ENCODE assay signal across 2 cellular contexts in the genomic region with DNA sequence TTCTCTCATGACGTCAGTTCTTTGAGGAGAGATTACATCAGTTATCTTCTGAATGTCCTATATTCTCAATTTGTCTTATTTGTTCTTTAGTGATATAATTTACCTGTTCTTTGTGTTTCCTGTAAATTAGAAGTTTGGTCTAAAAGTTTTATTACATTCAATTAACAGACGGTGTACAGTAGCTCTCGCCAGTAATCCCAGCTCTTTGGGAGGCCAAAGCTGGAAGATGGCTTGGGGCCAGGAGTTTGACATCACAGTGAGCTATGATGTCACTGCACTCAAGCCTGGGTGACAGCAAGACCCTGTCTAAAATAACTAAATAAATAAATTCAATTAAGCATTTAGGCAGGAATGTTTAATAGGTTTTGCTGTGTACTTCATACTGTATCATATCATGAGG.
TF ChIP-seq lines count a peak whose summit lies in the region.

No MANE protein-coding gene starts in this region.

TF ChIP-seq in GM23338, 12 proteins besides CTCF, POLR2A, EP300 and RAD21:
- TF ChIP-seq, protein P1, sequence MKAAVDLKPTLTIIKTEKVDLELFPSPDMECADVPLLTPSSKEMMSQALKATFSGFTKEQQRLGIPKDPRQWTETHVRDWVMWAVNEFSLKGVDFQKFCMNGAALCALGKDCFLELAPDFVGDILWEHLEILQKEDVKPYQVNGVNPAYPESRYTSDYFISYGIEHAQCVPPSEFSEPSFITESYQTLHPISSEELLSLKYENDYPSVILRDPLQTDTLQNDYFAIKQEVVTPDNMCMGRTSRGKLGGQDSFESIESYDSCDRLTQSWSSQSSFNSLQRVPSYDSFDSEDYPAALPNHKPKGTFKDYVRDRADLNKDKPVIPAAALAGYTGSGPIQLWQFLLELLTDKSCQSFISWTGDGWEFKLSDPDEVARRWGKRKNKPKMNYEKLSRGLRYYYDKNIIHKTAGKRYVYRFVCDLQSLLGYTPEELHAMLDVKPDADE (IDR thresholded peaks at IDR 0.05) = no peak
- TF ChIP-seq CREB1 (CRISPR knock-in tag; IDR thresholded peaks at IDR 0.05; ENCODE audit: low read depth) (no peak), STAT1 (IDR thresholded peaks at IDR 0.05; ENCODE audit: unreplicated experiment) (no peak), ZNF114 (CRISPR knock-in tag; IDR thresholded peaks at IDR 0.05) (no peak), EZH2phosphoT487 (IDR thresholded peaks at IDR 0.05; ENCODE audit: unreplicated experiment) (no peak), EZH2 (IDR thresholded peaks at IDR 0.05; ENCODE audit: low read depth, unreplicated experiment) (no peak)
- TF ChIP-seq, protein P2, sequence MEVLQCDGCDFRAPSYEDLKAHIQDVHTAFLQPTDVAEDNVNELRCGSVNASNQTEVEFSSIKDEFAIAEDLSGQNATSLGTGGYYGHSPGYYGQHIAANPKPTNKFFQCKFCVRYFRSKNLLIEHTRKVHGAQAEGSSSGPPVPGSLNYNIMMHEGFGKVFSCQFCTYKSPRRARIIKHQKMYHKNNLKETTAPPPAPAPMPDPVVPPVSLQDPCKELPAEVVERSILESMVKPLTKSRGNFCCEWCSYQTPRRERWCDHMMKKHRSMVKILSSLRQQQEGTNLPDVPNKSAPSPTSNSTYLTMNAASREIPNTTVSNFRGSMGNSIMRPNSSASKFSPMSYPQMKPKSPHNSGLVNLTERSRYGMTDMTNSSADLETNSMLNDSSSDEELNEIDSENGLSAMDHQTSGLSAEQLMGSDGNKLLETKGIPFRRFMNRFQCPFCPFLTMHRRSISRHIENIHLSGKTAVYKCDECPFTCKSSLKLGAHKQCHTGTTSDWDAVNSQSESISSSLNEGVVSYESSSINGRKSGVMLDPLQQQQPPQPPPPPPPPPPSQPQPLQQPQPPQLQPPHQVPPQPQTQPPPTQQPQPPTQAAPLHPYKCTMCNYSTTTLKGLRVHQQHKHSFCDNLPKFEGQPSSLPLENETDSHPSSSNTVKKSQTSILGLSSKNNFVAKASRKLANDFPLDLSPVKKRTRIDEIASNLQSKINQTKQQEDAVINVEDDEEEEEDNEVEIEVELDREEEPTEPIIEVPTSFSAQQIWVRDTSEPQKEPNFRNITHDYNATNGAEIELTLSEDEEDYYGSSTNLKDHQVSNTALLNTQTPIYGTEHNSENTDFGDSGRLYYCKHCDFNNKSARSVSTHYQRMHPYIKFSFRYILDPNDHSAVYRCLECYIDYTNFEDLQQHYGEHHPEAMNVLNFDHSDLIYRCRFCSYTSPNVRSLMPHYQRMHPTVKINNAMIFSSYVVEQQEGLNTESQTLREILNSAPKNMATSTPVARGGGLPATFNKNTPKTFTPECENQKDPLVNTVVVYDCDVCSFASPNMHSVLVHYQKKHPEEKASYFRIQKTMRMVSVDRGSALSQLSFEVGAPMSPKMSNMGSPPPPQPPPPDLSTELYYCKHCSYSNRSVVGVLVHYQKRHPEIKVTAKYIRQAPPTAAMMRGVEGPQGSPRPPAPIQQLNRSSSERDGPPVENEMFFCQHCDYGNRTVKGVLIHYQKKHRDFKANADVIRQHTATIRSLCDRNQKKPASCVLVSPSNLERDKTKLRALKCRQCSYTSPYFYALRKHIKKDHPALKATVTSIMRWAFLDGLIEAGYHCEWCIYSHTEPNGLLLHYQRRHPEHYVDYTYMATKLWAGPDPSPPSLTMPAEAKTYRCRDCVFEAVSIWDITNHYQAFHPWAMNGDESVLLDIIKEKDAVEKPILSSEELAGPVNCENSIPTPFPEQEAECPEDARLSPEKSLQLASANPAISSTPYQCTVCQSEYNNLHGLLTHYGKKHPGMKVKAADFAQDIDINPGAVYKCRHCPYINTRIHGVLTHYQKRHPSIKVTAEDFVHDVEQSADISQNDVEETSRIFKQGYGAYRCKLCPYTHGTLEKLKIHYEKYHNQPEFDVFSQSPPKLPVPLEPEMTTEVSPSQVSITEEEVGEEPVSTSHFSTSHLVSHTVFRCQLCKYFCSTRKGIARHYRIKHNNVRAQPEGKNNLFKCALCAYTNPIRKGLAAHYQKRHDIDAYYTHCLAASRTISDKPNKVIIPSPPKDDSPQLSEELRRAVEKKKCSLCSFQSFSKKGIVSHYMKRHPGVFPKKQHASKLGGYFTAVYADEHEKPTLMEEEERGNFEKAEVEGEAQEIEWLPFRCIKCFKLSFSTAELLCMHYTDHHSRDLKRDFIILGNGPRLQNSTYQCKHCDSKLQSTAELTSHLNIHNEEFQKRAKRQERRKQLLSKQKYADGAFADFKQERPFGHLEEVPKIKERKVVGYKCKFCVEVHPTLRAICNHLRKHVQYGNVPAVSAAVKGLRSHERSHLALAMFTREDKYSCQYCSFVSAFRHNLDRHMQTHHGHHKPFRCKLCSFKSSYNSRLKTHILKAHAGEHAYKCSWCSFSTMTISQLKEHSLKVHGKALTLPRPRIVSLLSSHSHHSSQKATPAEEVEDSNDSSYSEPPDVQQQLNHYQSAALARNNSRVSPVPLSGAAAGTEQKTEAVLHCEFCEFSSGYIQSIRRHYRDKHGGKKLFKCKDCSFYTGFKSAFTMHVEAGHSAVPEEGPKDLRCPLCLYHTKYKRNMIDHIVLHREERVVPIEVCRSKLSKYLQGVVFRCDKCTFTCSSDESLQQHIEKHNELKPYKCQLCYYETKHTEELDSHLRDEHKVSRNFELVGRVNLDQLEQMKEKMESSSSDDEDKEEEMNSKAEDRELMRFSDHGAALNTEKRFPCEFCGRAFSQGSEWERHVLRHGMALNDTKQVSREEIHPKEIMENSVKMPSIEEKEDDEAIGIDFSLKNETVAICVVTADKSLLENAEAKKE (CRISPR knock-in tag; IDR thresholded peaks at IDR 0.05) = no peak

TF ChIP-seq in K562, 482 proteins besides CTCF, POLR2A, EP300 and RAD21:
- TF ChIP-seq ATF1 (CRISPR knock-in tag; IDR thresholded peaks at IDR 0.05) (no peak), ATF1 (tag; IDR thresholded peaks at IDR 0.05) (peak; percentile 74), CREM (IDR thresholded peaks at IDR 0.05; ENCODE audit: low read depth) (peak; percentile 65), TEAD4 (IDR thresholded peaks at IDR 0.05; ENCODE audit: low read length) (no peak), TEAD4 (CRISPR knock-in tag; IDR thresholded peaks at IDR 0.05; ENCODE audit: borderline replicate concordance) (no peak), ATF7 (IDR thresholded peaks at IDR 0.05) (peak; percentile 43; the same call in 1 of the 2 replicates), NFIC (IDR thresholded peaks at IDR 0.05) (peak; percentile 77), KAT7 (CRISPR knock-in tag; IDR thresholded peaks at IDR 0.05; ENCODE audit: borderline replicate concordance) (no peak), PTTG1 (tag; IDR thresholded peaks at IDR 0.05; ENCODE audit: low read depth) (no peak), CBX2 (IDR thresholded peaks at IDR 0.05; ENCODE audit: insufficient read depth, low read length, poor library complexity, severe bottlenecking) (no peak), ZNF224 (CRISPR knock-in tag; IDR thresholded peaks at IDR 0.05) (no peak), ILK (tag; IDR thresholded peaks at IDR 0.05; ENCODE audit: borderline replicate concordance, low read depth) (no peak), ERF (CRISPR knock-in tag; IDR thresholded peaks at IDR 0.05) (no peak), CREB1 (IDR thresholded peaks at IDR 0.05) (peak; percentile 25; the same call in 1 of the 2 replicates), CREB1 (CRISPR knock-in tag; IDR thresholded peaks at IDR 0.05) (peak; percentile 55)
- TF ChIP-seq, protein P3, sequence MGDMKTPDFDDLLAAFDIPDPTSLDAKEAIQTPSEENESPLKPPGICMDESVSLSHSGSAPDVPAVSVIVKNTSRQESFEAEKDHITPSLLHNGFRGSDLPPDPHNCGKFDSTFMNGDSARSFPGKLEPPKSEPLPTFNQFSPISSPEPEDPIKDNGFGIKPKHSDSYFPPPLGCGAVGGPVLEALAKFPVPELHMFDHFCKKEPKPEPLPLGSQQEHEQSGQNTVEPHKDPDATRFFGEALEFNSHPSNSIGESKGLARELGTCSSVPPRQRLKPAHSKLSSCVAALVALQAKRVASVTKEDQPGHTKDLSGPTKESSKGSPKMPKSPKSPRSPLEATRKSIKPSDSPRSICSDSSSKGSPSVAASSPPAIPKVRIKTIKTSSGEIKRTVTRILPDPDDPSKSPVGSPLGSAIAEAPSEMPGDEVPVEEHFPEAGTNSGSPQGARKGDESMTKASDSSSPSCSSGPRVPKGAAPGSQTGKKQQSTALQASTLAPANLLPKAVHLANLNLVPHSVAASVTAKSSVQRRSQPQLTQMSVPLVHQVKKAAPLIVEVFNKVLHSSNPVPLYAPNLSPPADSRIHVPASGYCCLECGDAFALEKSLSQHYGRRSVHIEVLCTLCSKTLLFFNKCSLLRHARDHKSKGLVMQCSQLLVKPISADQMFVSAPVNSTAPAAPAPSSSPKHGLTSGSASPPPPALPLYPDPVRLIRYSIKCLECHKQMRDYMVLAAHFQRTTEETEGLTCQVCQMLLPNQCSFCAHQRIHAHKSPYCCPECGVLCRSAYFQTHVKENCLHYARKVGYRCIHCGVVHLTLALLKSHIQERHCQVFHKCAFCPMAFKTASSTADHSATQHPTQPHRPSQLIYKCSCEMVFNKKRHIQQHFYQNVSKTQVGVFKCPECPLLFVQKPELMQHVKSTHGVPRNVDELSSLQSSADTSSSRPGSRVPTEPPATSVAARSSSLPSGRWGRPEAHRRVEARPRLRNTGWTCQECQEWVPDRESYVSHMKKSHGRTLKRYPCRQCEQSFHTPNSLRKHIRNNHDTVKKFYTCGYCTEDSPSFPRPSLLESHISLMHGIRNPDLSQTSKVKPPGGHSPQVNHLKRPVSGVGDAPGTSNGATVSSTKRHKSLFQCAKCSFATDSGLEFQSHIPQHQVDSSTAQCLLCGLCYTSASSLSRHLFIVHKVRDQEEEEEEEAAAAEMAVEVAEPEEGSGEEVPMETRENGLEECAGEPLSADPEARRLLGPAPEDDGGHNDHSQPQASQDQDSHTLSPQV (IDR thresholded peaks at IDR 0.05) = no peak
- TF ChIP-seq, protein P4, sequence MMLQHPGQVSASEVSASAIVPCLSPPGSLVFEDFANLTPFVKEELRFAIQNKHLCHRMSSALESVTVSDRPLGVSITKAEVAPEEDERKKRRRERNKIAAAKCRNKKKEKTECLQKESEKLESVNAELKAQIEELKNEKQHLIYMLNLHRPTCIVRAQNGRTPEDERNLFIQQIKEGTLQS (IDR thresholded peaks at IDR 0.05) = 0 out of 2 replicates have a peak, but pooled peaks have one; percentile 19
- TF ChIP-seq, protein P4 (CRISPR knock-in tag; conservative IDR thresholded peaks at IDR 0.05) = no peak
TF ChIP-seq in K562: peak in this region for 6.
